ENCODE assay signal across 12 cellular contexts in genomic region chr19:4313847-4314629, GRCh38. TPM values are rescaled to one million over a fixed set of nuclear protein-coding genes. Genes with fewer than 3 reads are reported as not detected.
"Had no signal": no experiment of that assay in that cellular context is flagged by ENCODE, and none has a peak within 500 bp of the region (broad histone marks: within the 10 kb centered on the region; RNA-seq: fewer than 3 reads in every experiment).

No MANE protein-coding gene starts in this region.

RNA-seq across cellular contexts. Expression of gene FSD1, which starts 9.6 kb away (rescaled TPM):
- total RNA-seq: body of pancreas, MCF 10A, Right ventricle myocardium inferior had no signal

RNA-seq across cellular contexts. Expression of gene TMIGD2, which starts 11.8 kb away (rescaled TPM):
- total RNA-seq: activated B cell treated with CpG ODN at 0.5 μM for 24 hours, astrocyte, body of pancreas, breast epithelium, MCF 10A, Right ventricle myocardium inferior, SK-MEL-5 had no signal

RNA-seq across cellular contexts. Expression of gene SHD, which starts 35.0 kb away (rescaled TPM):
- total RNA-seq: activated B cell treated with CpG ODN at 0.5 μM for 24 hours; activated CD4-positive, alpha-beta memory T cell treated with anti-CD3 and anti-CD28 coated beads for 36 hours; activated naive CD4-positive, alpha-beta T cell treated with anti-CD3 and anti-CD28 coated beads for 36 hours; activated naive CD4-positive, alpha-beta T cell treated with anti-CD3 and anti-CD28 coated beads, Interleukin-2, amount 50 U/mL, for 72 hours; activated T-cell treated with anti-CD3 and anti-CD28 coated beads, Interleukin-2, amount 50 U/mL, for 4 hours; activated T-helper 1 cell treated with anti-CD3 and anti-CD28 coated beads, Interleukin-12 subunit alpha, Interleukin-12 subunit beta, Interleukin-2, Interleukin-4 antibody, amounts not matched to agents 30 ng/mL and 10 ng/mL and 1 ng/mL, durations not matched to agents 14 hours and 24 hours and 36 hours; body of pancreas; breast epithelium; MCF 10A; Right ventricle myocardium inferior had no signal
